ENCODE assay signal across 16 cellular contexts in the genomic region with DNA sequence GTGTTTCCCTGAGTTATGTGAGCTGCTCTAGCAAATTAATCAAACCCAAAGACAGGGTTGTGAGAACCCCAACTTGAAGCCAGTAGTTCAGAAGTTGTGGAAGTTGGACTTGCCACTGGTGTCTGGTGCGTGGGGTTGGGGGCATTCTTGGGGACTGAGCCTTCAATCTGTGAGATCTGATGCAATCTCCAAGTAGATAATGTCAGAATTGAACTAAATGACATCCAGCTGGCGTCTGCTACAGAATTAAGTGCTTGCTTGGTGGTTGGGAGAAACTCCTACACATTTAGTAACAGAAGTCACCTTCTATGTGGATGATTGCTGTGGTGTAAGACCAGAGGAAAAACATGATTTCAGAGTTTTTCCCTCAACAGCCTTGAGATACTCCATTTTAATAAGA.
DNase-seq lines count a peak whose midpoint lies in the region; ATAC-seq lines count a peak whose summit lies in the region.
"Had no signal": no experiment of that assay in that cellular context is flagged by ENCODE, and none has a peak within 500 bp of the region (broad histone marks: within the 10 kb centered on the region; RNA-seq: fewer than 3 reads in every experiment).

No MANE protein-coding gene starts in this region.

- CTCF ChIA-PET in T-cell (lab: Charles Lee): no interaction called here

- H3K36me3 Mint-ChIP-seq in activated T-cell treated with anti-CD3 and anti-CD28 coated beads, Interleukin-2, amount 50 U/mL, for 72 hours (ENCODE audit: insufficient read depth in 2 of 2): peaks cover 0 to 2% of the 10 kb centered on the region in 2 donors
- H3K36me3 Mint-ChIP-seq in activated naive CD8-positive, alpha-beta T cell treated with anti-CD3 and anti-CD28 coated beads, Interleukin-2, amount 50 U/mL, for 24 hours (ENCODE audit: low read depth): no peaks in the 10 kb centered on the region
- H3K36me3 Mint-ChIP-seq in T-cell: no peaks in the 10 kb centered on the region

- POLR2A ChIA-PET in T-cell (lab: Charles Lee): no interaction called here

- ATAC-seq in activated T-cell treated with anti-CD3 and anti-CD28 coated beads, Interleukin-2, amount 50 U/mL, for 72 hours (replicated peaks in 1 of 2): no peak
- ATAC-seq in activated naive CD8-positive, alpha-beta T cell treated with anti-CD3 and anti-CD28 coated beads, Interleukin-2, amount 50 U/mL, for 24 hours: peak; percentile 24
- ATAC-seq in stimulated activated naive CD8-positive, alpha-beta T cell treated with anti-CD3 and anti-CD28 coated beads, Interleukin-15, amount 100 ng/mL, for 72 hours: no peak
- ATAC-seq in T-cell (replicated peaks in 1 of 4): no peak
- ATAC-seq: GM12878, HCT116 had no signal

- peak overlapping the region; percentile 85 for H3K27ac Mint-ChIP-seq in activated T-cell treated with anti-CD3 and anti-CD28 coated beads, Interleukin-2, amount 50 U/mL, for 72 hours
- H3K27ac Mint-ChIP-seq in activated naive CD8-positive, alpha-beta T cell treated with anti-CD3 and anti-CD28 coated beads, Interleukin-2, amount 50 U/mL, for 24 hours: peak overlapping the region; percentile 49
- peak overlapping the region; percentile 51 to 85 for H3K27ac Mint-ChIP-seq in stimulated activated naive CD8-positive, alpha-beta T cell treated with anti-CD3 and anti-CD28 coated beads, Interleukin-15, amount 100 ng/mL, for 72 hours
- no peak overlapping the region for H3K27ac Mint-ChIP-seq in T-cell

- no peaks in the 10 kb centered on the region for H3K9me3 Mint-ChIP-seq in activated T-cell treated with anti-CD3 and anti-CD28 coated beads, Interleukin-2, amount 50 U/mL, for 72 hours
- no peaks in the 10 kb centered on the region for H3K9me3 Mint-ChIP-seq in activated naive CD8-positive, alpha-beta T cell treated with anti-CD3 and anti-CD28 coated beads, Interleukin-2, amount 50 U/mL, for 24 hours
- H3K9me3 Mint-ChIP-seq in stimulated activated naive CD8-positive, alpha-beta T cell treated with anti-CD3 and anti-CD28 coated beads, Interleukin-15, amount 100 ng/mL, for 72 hours: no peaks in the 10 kb centered on the region
- no peaks in the 10 kb centered on the region for H3K9me3 Mint-ChIP-seq in T-cell

- no peak for DNase-seq in activated T-cell treated with anti-CD3 and anti-CD28 coated beads, Interleukin-2, amount 50 U/mL, for 72 hours
- DNase-seq in activated T-cell treated with anti-CD3 and anti-CD28 coated beads for 4 hours (no peak), NCI-H82 (lab: John Stamatoyannopoulos, UW) (peak; percentile 76), T-cell (no peak), NCI-H1092 (lab: John Stamatoyannopoulos, UW) (no peak), dedifferentiated amniotic fluid mesenchymal stem cell (ENCODE audit: extremely low spot score) (no peak)
- DNase-seq in activated naive CD8-positive, alpha-beta T cell treated with anti-CD3 and anti-CD28 coated beads, Interleukin-2, amount 50 U/mL, for 24 hours: no peak
- DNase-seq in stimulated activated naive CD8-positive, alpha-beta T cell treated with anti-CD3 and anti-CD28 coated beads, Interleukin-15, amount 100 ng/mL, for 72 hours: no peak
- DNase-seq: DMS53, NCI-H1417, NCI-H2029, NCI-H2227 treated with DMSO at 0.1 percent for 48 hours, NCI-H526, SHP77 treated with DMSO at 0.1 percent for 48 hours had no signal

- H3K27me3 Mint-ChIP-seq in activated T-cell treated with anti-CD3 and anti-CD28 coated beads, Interleukin-2, amount 50 U/mL, for 72 hours (ENCODE audit: low read depth): no peaks in the 10 kb centered on the region
- H3K27me3 Mint-ChIP-seq in activated naive CD8-positive, alpha-beta T cell treated with anti-CD3 and anti-CD28 coated beads, Interleukin-2, amount 50 U/mL, for 24 hours: no peaks in the 10 kb centered on the region
- H3K27me3 Mint-ChIP-seq in stimulated activated naive CD8-positive, alpha-beta T cell treated with anti-CD3 and anti-CD28 coated beads, Interleukin-15, amount 100 ng/mL, for 72 hours: no peaks in the 10 kb centered on the region
- H3K27me3 Mint-ChIP-seq in T-cell: peaks cover 0 to 4% of the 10 kb centered on the region in 2 donors

- H3K4me3 Mint-ChIP-seq in activated T-cell treated with anti-CD3 and anti-CD28 coated beads, Interleukin-2, amount 50 U/mL, for 72 hours: no peak overlapping the region
- H3K4me3 Mint-ChIP-seq in activated naive CD8-positive, alpha-beta T cell treated with anti-CD3 and anti-CD28 coated beads, Interleukin-2, amount 50 U/mL, for 24 hours: no peak overlapping the region
- H3K4me3 Mint-ChIP-seq in stimulated activated naive CD8-positive, alpha-beta T cell treated with anti-CD3 and anti-CD28 coated beads, Interleukin-15, amount 100 ng/mL, for 72 hours: no peak overlapping the region
- no peak overlapping the region for H3K4me3 Mint-ChIP-seq in T-cell

- H3K4me1 Mint-ChIP-seq in activated T-cell treated with anti-CD3 and anti-CD28 coated beads, Interleukin-2, amount 50 U/mL, for 72 hours (ENCODE audit: low read depth): no peaks in the 10 kb centered on the region
- H3K4me1 Mint-ChIP-seq in activated naive CD8-positive, alpha-beta T cell treated with anti-CD3 and anti-CD28 coated beads, Interleukin-2, amount 50 U/mL, for 24 hours: peaks cover 12% of the 10 kb centered on the region
- peaks cover 10% of the 10 kb centered on the region for H3K4me1 Mint-ChIP-seq in stimulated activated naive CD8-positive, alpha-beta T cell treated with anti-CD3 and anti-CD28 coated beads, Interleukin-15, amount 100 ng/mL, for 72 hours
- no peaks in the 10 kb centered on the region for H3K4me1 Mint-ChIP-seq in T-cell

Comparison
In these comparisons a context has a peak if more than half of its experiments do, and no peak if none do; other contexts are left out.
1. H3K27ac Mint-ChIP-seq: peak in activated T-cell treated with anti-CD3 and anti-CD28 coated beads, Interleukin-2, amount 50 U/mL, for 72 hours (single experiment), activated naive CD8-positive, alpha-beta T cell treated with anti-CD3 and anti-CD28 coated beads, Interleukin-2, amount 50 U/mL, for 24 hours (single experiment) and stimulated activated naive CD8-positive, alpha-beta T cell treated with anti-CD3 and anti-CD28 coated beads, Interleukin-15, amount 100 ng/mL, for 72 hours (2 of 2); none in T-cell (0 of 2).